In the genomic region with DNA sequence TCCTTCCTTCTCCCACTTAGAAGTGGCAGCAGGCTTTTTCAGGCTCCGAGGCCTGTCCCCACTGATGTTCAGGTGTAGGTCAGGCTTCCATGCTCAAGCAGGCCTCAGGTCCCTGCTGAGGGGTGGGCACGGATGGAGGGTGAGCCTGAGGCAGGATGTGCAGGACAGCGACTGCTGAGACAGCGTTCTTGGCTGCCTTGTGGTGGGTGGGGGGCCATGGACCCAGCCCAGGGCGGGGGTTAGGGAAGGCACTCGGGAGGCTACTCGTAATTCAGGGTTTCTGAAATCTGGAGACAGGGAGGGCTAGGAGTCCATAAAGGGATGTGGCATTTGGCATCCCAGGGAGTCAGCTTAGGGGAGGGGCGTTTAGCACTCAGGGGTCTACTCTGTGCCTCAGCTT, we compare ENCODE assay signal across 28 cellular contexts. TPM values are rescaled to one million over a fixed set of nuclear protein-coding genes. Genes with fewer than 3 reads are reported as not detected.
A peak's percentile ranks its signal among the peaks of the same experiment; 100 is the strongest.
DNase-seq lines count a peak whose midpoint lies in the region; ATAC-seq and TF ChIP-seq lines count a peak whose summit lies in the region.
"Had no signal": no experiment of that assay in that cellular context is flagged by ENCODE, and none has a peak within 500 bp of the region (broad histone marks: within the 10 kb centered on the region; RNA-seq: fewer than 3 reads in every experiment).

No MANE protein-coding gene starts in this region.

- H4K8ac ChIP-seq in mesenchymal stem cell (ENCODE audit: low read length), result peak overlapping the region; percentile 85

- H3K18ac ChIP-seq in mesenchymal stem cell (ENCODE audit: low read depth in 1 of 2, low read length in 2 of 2), result peak overlapping the region; percentile 92 to 96

- ATAC-seq in GM19324 (IDR thresholded peaks at IDR 0.05; ENCODE audit: low FRiP score, unreplicated experiment), result no peak
- ATAC-seq: gastroesophageal sphincter; stimulated activated naive CD8-positive, alpha-beta T cell treated with anti-CD3 and anti-CD28 coated beads, Interleukin-15, Interleukin-2, amounts not matched to agents 100 U/mL and 50 U/mL, for 24 hours had no signal

- peak overlapping the region in 1 of 2 experiments; percentile 61 for H3K23ac ChIP-seq in mesenchymal stem cell (ENCODE audit: low read length in 2 of 2)

- H3K4me3 ChIP-seq in H7 (ENCODE audit: insufficient read depth, low read depth, low read length) (no peak overlapping the region), mesenchymal stem cell (ENCODE audit: insufficient read depth in 1 of 2, low read depth in 1 of 2, low read length in 2 of 2) (no peak overlapping the region)
- H3K4me3 ChIP-seq: BLaER1 treated with 17β-estradiol and CSF1 and Interleukin-3, amounts not matched to agents 10 nM and 100 nM; gastroesophageal sphincter; neural progenitor cell; SJCRH30; skin epidermis; thoracic aorta had no signal

- peak overlapping the region; percentile 92 to 95 for H3K4ac ChIP-seq in mesenchymal stem cell (ENCODE audit: low read depth in 1 of 2, low read length in 2 of 2)

- no peak for TF ChIP-seq CTCF in GM10248 (IDR thresholded peaks at IDR 0.05; ENCODE audit: control extremely low read depth, extremely low read depth, low read depth, missing control alignments)

- peaks cover 2% of the 10 kb centered on the region for H3K4me1 ChIP-seq in mesenchymal stem cell (ENCODE audit: control insufficient read depth, insufficient read depth, low read depth, low read length)
- H3K4me1 ChIP-seq: BLaER1 treated with 17β-estradiol and CSF1 and Interleukin-3, amounts not matched to agents 10 nM and 100 nM; neural progenitor cell; SJCRH30 had no signal

- POLR2A ChIA-PET in GM10248 (lab: Yijun Ruan, JAX), result no interaction called here

- peak; percentile 0 for DNase-seq in Daoy (ENCODE audit: low read depth)
- peak; percentile 28 for DNase-seq in H7
- DNase-seq in mesenchymal stem cell, result no peak
- peak; percentile 13 for DNase-seq in stimulated activated CD8-positive, alpha-beta memory T cell treated with anti-CD3 and anti-CD28 coated beads, Interleukin-4, amount 100 ng/mL, for 48 hours
- no peak for DNase-seq in NCI-H2227 (lab: John Stamatoyannopoulos, UW; ENCODE audit: unreplicated experiment)
- no peak for DNase-seq in GM10248 (ENCODE audit: extremely low spot score)
- DNase-seq: amniotic stem cell; brain microvascular endothelial cell; DMS153; GOT3; HFFc6; Karpas-422; NCI-H1436; NCI-H2081; NCI-H345; NCI-H748 treated with DMSO at 0.1 percent for 48 hours; SJCRH30; stimulated activated naive CD8-positive, alpha-beta T cell treated with anti-CD3 and anti-CD28 coated beads, Interleukin-15, Interleukin-2, amounts not matched to agents 100 U/mL and 50 U/mL, for 24 hours; SW 1271 had no signal

- H2BK12ac ChIP-seq in mesenchymal stem cell (ENCODE audit: low read length in 2 of 2), result peak overlapping the region; percentile 100

- H3K79me1 ChIP-seq in mesenchymal stem cell (replicated peaks; ENCODE audit: low read length, poor library complexity, severe bottlenecking), result no peaks in the 10 kb centered on the region

- H2AFZ ChIP-seq in mesenchymal stem cell (ENCODE audit: low read depth, low read length), result no peak overlapping the region
- H2AFZ ChIP-seq: neural progenitor cell had no signal

- CTCF ChIA-PET in GM10248 (lab: Yijun Ruan, JAX), result interaction anchor here (1.4 to 2.7 kb wide), 2 partner anchors 41 to 162 kb away, joined by 3 to 7 read pairs; no protein-coding TSS in a partner anchor

- H2BK15ac ChIP-seq in mesenchymal stem cell (ENCODE audit: low read depth, poor library complexity, severe bottlenecking), result peak overlapping the region; percentile 87

- H2AK5ac ChIP-seq in mesenchymal stem cell (ENCODE audit: low read length, severe bottlenecking), result no peak overlapping the region

- peaks cover 5% of the 10 kb centered on the region for H3K9me3 ChIP-seq in mesenchymal stem cell (ENCODE audit: control insufficient read depth, low read length)
- H3K9me3 ChIP-seq: SJCRH30, thoracic aorta had no signal

- H2BK120ac ChIP-seq in mesenchymal stem cell (ENCODE audit: low read depth, low read length), result peak overlapping the region; percentile 94

- H3K27ac ChIP-seq in mesenchymal stem cell (ENCODE audit: low read length, poor library complexity, severe bottlenecking), result no peak overlapping the region
- H3K27ac ChIP-seq: BLaER1 treated with 17β-estradiol and CSF1 and Interleukin-3, amounts not matched to agents 10 nM and 100 nM; brain microvascular endothelial cell; neural progenitor cell; SJCRH30; thoracic aorta had no signal

- no peak overlapping the region for H3K14ac ChIP-seq in mesenchymal stem cell (ENCODE audit: low read length in 2 of 2)

- peak overlapping the region; percentile 98 for H4K91ac ChIP-seq in mesenchymal stem cell (ENCODE audit: low read length)

- WGBS in mesenchymal stem cell, result 95% methylated on average over 7 of the region's 8 CpGs

- no peak overlapping the region for H3K9ac ChIP-seq in mesenchymal stem cell (ENCODE audit: low read length)
- H3K9ac ChIP-seq: BLaER1 treated with 17β-estradiol and CSF1 and Interleukin-3, amounts not matched to agents 10 nM and 100 nM; neural progenitor cell had no signal

- H3K27me3 ChIP-seq in H7 (ENCODE audit: control insufficient read depth, insufficient read depth, low read length) (no peaks in the 10 kb centered on the region), mesenchymal stem cell (ENCODE audit: control insufficient read depth in 1 of 2, insufficient read depth in 1 of 2, low read length in 2 of 2) (peaks cover 0 to 3% of the 10 kb centered on the region in 2 experiments)
- H3K27me3 ChIP-seq: BLaER1 treated with 17β-estradiol and CSF1 and Interleukin-3, amounts not matched to agents 10 nM and 100 nM; brain microvascular endothelial cell; gastroesophageal sphincter; neural progenitor cell; SJCRH30 had no signal

- H2BK5ac ChIP-seq in mesenchymal stem cell (ENCODE audit: low read depth, low read length, poor library complexity, severe bottlenecking), result no peak overlapping the region

- no peak overlapping the region for H3K4me2 ChIP-seq in mesenchymal stem cell (ENCODE audit: low read length, poor library complexity, severe bottlenecking)
- H3K4me2 ChIP-seq: BLaER1 treated with 17β-estradiol and CSF1 and Interleukin-3, amounts not matched to agents 10 nM and 100 nM; neural progenitor cell had no signal

- no peaks in the 10 kb centered on the region for H3K36me3 ChIP-seq in H7 (replicated peaks; ENCODE audit: control insufficient read depth, insufficient read depth, low read length)
- H3K36me3 ChIP-seq in mesenchymal stem cell (ENCODE audit: control insufficient read depth in 1 of 2, insufficient read depth in 2 of 2, low read depth in 1 of 2, low read length in 2 of 2), result no peaks in the 10 kb centered on the region
- H3K36me3 ChIP-seq: BLaER1 treated with 17β-estradiol and CSF1 and Interleukin-3, amounts not matched to agents 10 nM and 100 nM; brain microvascular endothelial cell; gastroesophageal sphincter; neural progenitor cell; SJCRH30; thoracic aorta had no signal

RNA-seq across cellular contexts. Expression of a gene that starts 30.3 kb away (rescaled TPM):
- total RNA-seq in Daoy (2014; rRNA removed; shearing (Covaris generic)), result not detected in 2 replicates
- 0.07 TPM in 1 of 2 replicates, not detected in the other for total RNA-seq in H7 (2014; rRNA removed; shearing (Covaris generic))
- 54.5 TPM for polyA plus RNA-seq in mesenchymal stem cell (2013, experiment 1 of 2)
- polyA plus RNA-seq in mesenchymal stem cell (2013, experiment 2 of 2), result 53.6 TPM
- total RNA-seq: HFFc6 had no signal

RNA-seq across cellular contexts. Expression of a gene that starts 32.8 kb away (rescaled TPM):
- 0.11 TPM in 1 of 2 replicates, not detected in the other for total RNA-seq in Daoy (2014; rRNA removed; shearing (Covaris generic))
- not detected in 2 replicates for total RNA-seq in H7 (2014; rRNA removed; shearing (Covaris generic))
- polyA plus RNA-seq in mesenchymal stem cell (2013, experiment 1 of 2), result 0.11 TPM
- polyA plus RNA-seq in mesenchymal stem cell (2013, experiment 2 of 2), result 0.10 TPM
- total RNA-seq: fibroblast of lung, gastroesophageal sphincter, HFFc6, pulmonary artery endothelial cell, RPMI7951, SJCRH30 had no signal
- polyA plus RNA-seq: fibroblast of lung had no signal

RNA-seq across cellular contexts. Expression of a gene that starts 50.1 kb away (rescaled TPM):
- 5,476 and 6,311 TPM in 2 replicates for total RNA-seq in Daoy (2014; rRNA removed; shearing (Covaris generic))
- total RNA-seq in H7 (2014; rRNA removed; shearing (Covaris generic)), result 2,082 and 2,647 TPM in 2 replicates
- polyA plus RNA-seq in mesenchymal stem cell (2013, experiment 1 of 2), result 4,758 TPM
- polyA plus RNA-seq in mesenchymal stem cell (2013, experiment 2 of 2), result 4,603 TPM

Comparison
In these comparisons a context has a peak if more than half of its experiments do, and no peak if none do; other contexts are left out.
1. DNase-seq: peak in Daoy (single experiment), H7 (single experiment) and stimulated activated CD8-positive, alpha-beta memory T cell treated with anti-CD3 and anti-CD28 coated beads, Interleukin-4, amount 100 ng/mL, for 48 hours (single experiment); none in mesenchymal stem cell (single experiment), NCI-H2227 (single experiment) and GM10248 (single experiment).